ENCODE assay signal across 1 cellular context in the genomic region with DNA sequence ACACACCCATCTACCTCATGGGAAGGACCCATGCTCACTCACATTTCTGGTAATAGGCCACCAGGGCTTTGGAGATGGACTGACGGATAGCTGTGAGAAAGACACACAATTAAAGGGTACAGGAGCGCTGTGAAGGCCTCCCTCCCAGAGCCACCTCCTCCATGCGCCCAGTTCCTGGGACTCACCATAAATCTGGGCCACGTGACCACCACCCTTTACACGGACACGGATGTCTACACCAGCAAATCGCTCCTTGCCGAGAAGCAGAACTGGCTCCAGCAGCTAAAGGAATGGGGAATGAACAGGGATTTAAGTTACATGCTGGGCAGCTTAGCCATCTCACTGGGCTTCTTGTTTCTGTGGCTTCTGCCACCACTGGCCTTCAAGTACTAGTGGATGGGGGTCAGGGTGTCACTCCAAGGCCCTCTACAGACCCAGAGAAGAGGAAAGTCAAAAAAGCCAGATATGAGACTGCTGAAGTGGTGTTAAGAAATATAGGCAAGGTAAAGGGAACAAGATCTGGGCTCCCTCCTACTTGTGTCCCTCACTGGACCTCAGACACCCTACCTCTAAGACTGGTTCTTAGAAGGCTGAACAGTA.
TF ChIP-seq lines count a peak whose summit lies in the region.

No MANE protein-coding gene starts in this region.

TF ChIP-seq in SK-N-SH treated with all-trans-retinoic acid at 6 μM for 48 hours, 23 proteins besides CTCF, POLR2A, EP300 and RAD21 (continued from another document):
- TF ChIP-seq, protein P1, sequence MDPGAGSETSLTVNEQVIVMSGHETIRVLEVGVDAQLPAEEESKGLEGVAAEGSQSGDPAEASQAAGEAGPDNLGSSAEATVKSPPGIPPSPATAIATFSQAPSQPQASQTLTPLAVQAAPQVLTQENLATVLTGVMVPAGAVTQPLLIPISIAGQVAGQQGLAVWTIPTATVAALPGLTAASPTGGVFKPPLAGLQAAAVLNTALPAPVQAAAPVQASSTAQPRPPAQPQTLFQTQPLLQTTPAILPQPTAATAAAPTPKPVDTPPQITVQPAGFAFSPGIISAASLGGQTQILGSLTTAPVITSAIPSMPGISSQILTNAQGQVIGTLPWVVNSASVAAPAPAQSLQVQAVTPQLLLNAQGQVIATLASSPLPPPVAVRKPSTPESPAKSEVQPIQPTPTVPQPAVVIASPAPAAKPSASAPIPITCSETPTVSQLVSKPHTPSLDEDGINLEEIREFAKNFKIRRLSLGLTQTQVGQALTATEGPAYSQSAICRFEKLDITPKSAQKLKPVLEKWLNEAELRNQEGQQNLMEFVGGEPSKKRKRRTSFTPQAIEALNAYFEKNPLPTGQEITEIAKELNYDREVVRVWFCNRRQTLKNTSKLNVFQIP (CRISPR knock-in tag; IDR thresholded peaks at IDR 0.05; ENCODE audit: borderline replicate concordance, low read depth): no peak
- TF ChIP-seq ZFP3 (CRISPR knock-in tag; IDR thresholded peaks at IDR 0.05) (no peak), OSR1 (CRISPR knock-in tag; IDR thresholded peaks at IDR 0.05) (no peak), PPARA (CRISPR knock-in tag; IDR thresholded peaks at IDR 0.05; ENCODE audit: borderline replicate concordance) (no peak), CSDC2 (CRISPR knock-in tag; IDR thresholded peaks at IDR 0.05) (no peak), BACH2 (CRISPR knock-in tag; IDR thresholded peaks at IDR 0.05; ENCODE audit: borderline replicate concordance) (no peak), RARB (CRISPR knock-in tag; IDR thresholded peaks at IDR 0.05) (no peak), PATZ1 (CRISPR knock-in tag; IDR thresholded peaks at IDR 0.05; ENCODE audit: borderline replicate concordance) (no peak), ESRRG (CRISPR knock-in tag; IDR thresholded peaks at IDR 0.05) (no peak), ISL1 (CRISPR knock-in tag; IDR thresholded peaks at IDR 0.05) (no peak), ZFP30 (CRISPR knock-in tag; IDR thresholded peaks at IDR 0.05) (no peak), SNAI2 (CRISPR knock-in tag; IDR thresholded peaks at IDR 0.05) (no peak), ZC3H10 (CRISPR knock-in tag; IDR thresholded peaks at IDR 0.05) (no peak)
- TF ChIP-seq, protein P2, sequence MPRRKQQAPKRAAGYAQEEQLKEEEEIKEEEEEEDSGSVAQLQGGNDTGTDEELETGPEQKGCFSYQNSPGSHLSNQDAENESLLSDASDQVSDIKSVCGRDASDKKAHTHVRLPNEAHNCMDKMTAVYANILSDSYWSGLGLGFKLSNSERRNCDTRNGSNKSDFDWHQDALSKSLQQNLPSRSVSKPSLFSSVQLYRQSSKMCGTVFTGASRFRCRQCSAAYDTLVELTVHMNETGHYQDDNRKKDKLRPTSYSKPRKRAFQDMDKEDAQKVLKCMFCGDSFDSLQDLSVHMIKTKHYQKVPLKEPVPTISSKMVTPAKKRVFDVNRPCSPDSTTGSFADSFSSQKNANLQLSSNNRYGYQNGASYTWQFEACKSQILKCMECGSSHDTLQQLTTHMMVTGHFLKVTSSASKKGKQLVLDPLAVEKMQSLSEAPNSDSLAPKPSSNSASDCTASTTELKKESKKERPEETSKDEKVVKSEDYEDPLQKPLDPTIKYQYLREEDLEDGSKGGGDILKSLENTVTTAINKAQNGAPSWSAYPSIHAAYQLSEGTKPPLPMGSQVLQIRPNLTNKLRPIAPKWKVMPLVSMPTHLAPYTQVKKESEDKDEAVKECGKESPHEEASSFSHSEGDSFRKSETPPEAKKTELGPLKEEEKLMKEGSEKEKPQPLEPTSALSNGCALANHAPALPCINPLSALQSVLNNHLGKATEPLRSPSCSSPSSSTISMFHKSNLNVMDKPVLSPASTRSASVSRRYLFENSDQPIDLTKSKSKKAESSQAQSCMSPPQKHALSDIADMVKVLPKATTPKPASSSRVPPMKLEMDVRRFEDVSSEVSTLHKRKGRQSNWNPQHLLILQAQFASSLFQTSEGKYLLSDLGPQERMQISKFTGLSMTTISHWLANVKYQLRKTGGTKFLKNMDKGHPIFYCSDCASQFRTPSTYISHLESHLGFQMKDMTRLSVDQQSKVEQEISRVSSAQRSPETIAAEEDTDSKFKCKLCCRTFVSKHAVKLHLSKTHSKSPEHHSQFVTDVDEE (CRISPR knock-in tag; IDR thresholded peaks at IDR 0.05): no peak
